In genomic region chr1:47195981-47196380, GRCh38 we compare ENCODE assay signal across 7 cellular contexts. TPM values are rescaled to one million over a fixed set of nuclear protein-coding genes. Genes with fewer than 3 reads are reported as not detected.
"Had no signal": no experiment of that assay in that cellular context is flagged by ENCODE, and none has a peak within 500 bp of the region (broad histone marks: within the 10 kb centered on the region; RNA-seq: fewer than 3 reads in every experiment).

No MANE protein-coding gene starts in this region.

RNA-seq across cellular contexts. Expression of gene PDZK1IP1, which starts 6.1 kb away (rescaled TPM):
- total RNA-seq: GM23248, H4, H7, HFFc6, HT1080 had no signal
- polyA plus RNA-seq: GM23248 had no signal

RNA-seq across cellular contexts. Expression of gene TAL1, which starts 36.0 kb away (rescaled TPM):
- total RNA-seq: GM23248, HepG2, HFFc6 had no signal
- polyA plus RNA-seq: GM23248 had no signal

RNA-seq across cellular contexts. Expression of gene CYP4A22, which starts 58.7 kb away (rescaled TPM):
- total RNA-seq: GM23248, H4, H7, HepG2, HFFc6, HT1080 had no signal
- polyA plus RNA-seq: GM23248, HepG2, IgD-negative memory B cell had no signal
